ENCODE assay signal across 8 cellular contexts in the genomic region with DNA sequence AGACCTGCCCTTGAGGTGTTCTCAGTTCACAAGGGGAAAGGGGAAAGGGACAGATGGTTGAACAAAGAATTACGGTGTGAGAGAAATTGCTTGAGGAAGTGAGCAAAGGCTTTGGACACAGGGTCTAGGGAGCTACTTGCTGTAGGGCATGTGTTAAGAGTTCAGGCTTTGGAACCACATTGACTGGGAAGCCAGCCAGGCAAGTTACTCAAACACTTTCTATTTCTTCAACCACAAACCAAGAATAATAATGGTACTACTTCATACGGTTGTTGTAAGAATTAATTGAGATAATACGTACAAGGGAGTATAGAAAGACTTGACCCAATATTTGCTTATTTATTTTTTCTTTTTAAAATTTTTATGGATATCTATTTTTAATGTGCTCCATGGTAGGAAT. TPM values are rescaled to one million over a fixed set of nuclear protein-coding genes. Genes with fewer than 3 reads are reported as not detected.
DNase-seq lines count a peak whose midpoint lies in the region; ATAC-seq and TF ChIP-seq lines count a peak whose summit lies in the region.

No MANE protein-coding gene starts in this region.

- peak; percentile 36 for DNase-seq in NCI-H1694 treated with DMSO at 0.1 percent for 48 hours (lab: John Stamatoyannopoulos, UW)
- no peak for DNase-seq in NCI-H1694 (lab: John Stamatoyannopoulos, UW)
- peak; percentile 75 for DNase-seq in RWPE2 (ENCODE audit: low spot score)
- peak; percentile 64 for DNase-seq in Right ventricle myocardium superior
- peak; percentile 86 to 87 for DNase-seq in tibial artery
- no peak for DNase-seq in T-helper 1 cell
- no peak for DNase-seq in NCI-H526 treated with DMSO at 0.1 percent for 48 hours (lab: John Stamatoyannopoulos, UW)

- H3K36me3 ChIP-seq in RWPE2 (ENCODE audit: low read depth) (0 out of 2 replicates have a peak, but pooled peaks cover 5% of the 10 kb centered on the region), tibial artery (no peaks in the 10 kb centered on the region)

- H3K27ac ChIP-seq in RWPE2 (ENCODE audit: poor library complexity, severe bottlenecking) (peak overlapping the region; percentile 91), tibial artery (peak overlapping the region; percentile 29 to 48)

- peak; percentile 84 for ATAC-seq in HG03095 (IDR thresholded peaks at IDR 0.05; ENCODE audit: unreplicated experiment)
- peak; percentile 77 for ATAC-seq in RWPE2 (ENCODE audit: low read depth)
- ATAC-seq in Right ventricle myocardium superior (ENCODE audit: poor library complexity), result peak; percentile 52

- intact Hi-C loops in Right ventricle myocardium superior (cut with DNase I) (no loop called here), tibial artery (cut with DNase I; ENCODE audit: low total_unique reads) (no loop called here)

- H3K9me3 ChIP-seq in RWPE2 (ENCODE audit: severe bottlenecking), result no peaks in the 10 kb centered on the region
- no peaks in the 10 kb centered on the region for H3K9me3 ChIP-seq in tibial artery

- H3K4me1 ChIP-seq in RWPE2 (ENCODE audit: insufficient read depth, poor library complexity, severe bottlenecking) (peaks cover 75% of the 10 kb centered on the region), tibial artery (peaks cover 0 to 61% (median 35%) of the 10 kb centered on the region in 4 donors)

- TF ChIP-seq CTCF in RWPE2 (IDR thresholded peaks at IDR 0.05; ENCODE audit: poor library complexity, severe bottlenecking), result no peak
- no peak for TF ChIP-seq CTCF in tibial artery (IDR thresholded peaks at IDR 0.05)

- no peaks in the 10 kb centered on the region for H3K27me3 ChIP-seq in RWPE2 (ENCODE audit: insufficient read depth, poor library complexity, severe bottlenecking)
- no peaks in the 10 kb centered on the region for H3K27me3 ChIP-seq in tibial artery

- no peak overlapping the region for H3K4me3 ChIP-seq in RWPE2 (ENCODE audit: severe bottlenecking)
- no peak overlapping the region for H3K4me3 ChIP-seq in tibial artery

RNA-seq across cellular contexts. Expression of gene AK4, which starts 26.6 kb away (rescaled TPM):
- total RNA-seq in Right ventricle myocardium superior, result 147 TPM

Comparison
In these comparisons a context has a peak if more than half of its experiments do, and no peak if none do; other contexts are left out.
1. DNase-seq: peak in NCI-H1694 treated with DMSO at 0.1 percent for 48 hours (single experiment), RWPE2 (single experiment), Right ventricle myocardium superior (single experiment) and tibial artery (2 of 2); none in NCI-H1694 (single experiment), T-helper 1 cell (0 of 5) and NCI-H526 treated with DMSO at 0.1 percent for 48 hours (single experiment).
2. Peak in every context shown above with its lines, with median percentiles within 50 percentile points of each other: ATAC-seq.